ENCODE assay signal across 10 cellular contexts in genomic region chr7:78702770-78703169, GRCh38.
DNase-seq lines count a peak whose midpoint lies in the region; ATAC-seq and TF ChIP-seq lines count a peak whose summit lies in the region.
"Had no signal": no experiment of that assay in that cellular context is flagged by ENCODE, and none has a peak within 500 bp of the region (broad histone marks: within the 10 kb centered on the region; RNA-seq: fewer than 3 reads in every experiment).

No MANE protein-coding gene starts in this region.

- no peaks in the 10 kb centered on the region for H3K27me3 ChIP-seq in thoracic aorta (replicated peaks; ENCODE audit: insufficient read depth)
- H3K27me3 ChIP-seq: adrenal gland had no signal

- H3K9me3 Mint-ChIP-seq in effector memory CD8-positive, alpha-beta T cell: peaks cover 0 to 4% of the 10 kb centered on the region in 2 donors

- DNase-seq in amniotic stem cell (lab: John Stamatoyannopoulos, UW) (peak; percentile 91), foreskin melanocyte (peak; percentile 17), thoracic aorta (ENCODE audit: low spot score) (no peak), NCI-H2029 treated with DMSO at 0.1 percent for 48 hours (lab: John Stamatoyannopoulos, UW) (no peak), activated T-cell treated with anti-CD3 and anti-CD28 coated beads for 4 hours (no peak)
- no peak for DNase-seq in effector memory CD8-positive, alpha-beta T cell
- DNase-seq: adrenal gland had no signal

- no peaks in the 10 kb centered on the region for H3K36me3 Mint-ChIP-seq in effector memory CD8-positive, alpha-beta T cell (ENCODE audit: insufficient read depth)

- H3K36me3 ChIP-seq in HEK293 (ENCODE audit: control insufficient read depth in 2 of 2, insufficient read depth in 1 of 2, low read length in 2 of 2) (no peaks in the 10 kb centered on the region), thoracic aorta (no peaks in the 10 kb centered on the region)
- H3K36me3 ChIP-seq: adrenal gland had no signal

- ATAC-seq in thoracic aorta (ENCODE audit: insufficient number of reproducible peaks, low FRiP score, low read depth) (peak; percentile 99), GM18861 (IDR thresholded peaks at IDR 0.05; ENCODE audit: unreplicated experiment) (no peak)
- no peak for ATAC-seq in effector memory CD8-positive, alpha-beta T cell (replicated peaks)
- ATAC-seq: GM12878 had no signal

- H3K4me1 ChIP-seq in HEK293 (ENCODE audit: control insufficient read depth, insufficient read depth, low read length) (no peaks in the 10 kb centered on the region), thoracic aorta (ENCODE audit: control insufficient read depth in 1 of 2, low read depth in 2 of 2) (peaks cover 8 to 14% of the 10 kb centered on the region in 2 donors)
- H3K4me1 ChIP-seq: adrenal gland had no signal

- H3K27ac ChIP-seq in HEK293 (ENCODE audit: extremely low read depth, low read depth, low read length) (no peak overlapping the region), thoracic aorta (peak overlapping the region in 1 of 2 donors; percentile 42)
- H3K27ac ChIP-seq: adrenal gland had no signal

- CTCF ChIA-PET in HEK293 (lab: Yijun Ruan, JAX): no interaction called here

- TF ChIP-seq CTCF in HEK293 (tag by site-specific recombination; IDR thresholded peaks at IDR 0.05) (no peak), thoracic aorta (IDR thresholded peaks at IDR 0.05) (no peak)

- H3K9me3 ChIP-seq in HEK293 (ENCODE audit: control insufficient read depth, insufficient read depth, low read depth, low read length) (no peaks in the 10 kb centered on the region), thoracic aorta (no peaks in the 10 kb centered on the region)
- H3K9me3 ChIP-seq: adrenal gland had no signal

- H3K4me3 Mint-ChIP-seq in effector memory CD8-positive, alpha-beta T cell: no peak overlapping the region

- no peak overlapping the region for H3K27ac Mint-ChIP-seq in effector memory CD8-positive, alpha-beta T cell

- no peaks in the 10 kb centered on the region for H3K27me3 Mint-ChIP-seq in effector memory CD8-positive, alpha-beta T cell

- POLR2A ChIA-PET in HEK293 (lab: Yijun Ruan, JAX): no interaction called here

- H3K4me3 ChIP-seq in HEK293 (ENCODE audit: low read depth, low read length): no peak overlapping the region
- H3K4me3 ChIP-seq in thoracic aorta: no peak overlapping the region
- H3K4me3 ChIP-seq: adrenal gland, GM12878 had no signal

- H3K4me1 Mint-ChIP-seq in effector memory CD8-positive, alpha-beta T cell (ENCODE audit: low read depth in 2 of 2): no peaks in the 10 kb centered on the region

TF ChIP-seq in HEK293, 187 proteins besides CTCF, POLR2A, EP300 and RAD21:
- TF ChIP-seq ATF2 (tag by site-specific recombination; IDR thresholded peaks at IDR 0.05; ENCODE audit: low read depth): 0 out of 2 replicates have a peak, but pooled peaks have one; percentile 6
- no peak for TF ChIP-seq ZNF433 (tag by site-specific recombination; IDR thresholded peaks at IDR 0.05; ENCODE audit: low read depth)
- no peak for TF ChIP-seq SCRT1 (tag by site-specific recombination; IDR thresholded peaks at IDR 0.05; ENCODE audit: borderline replicate concordance)
- no peak for TF ChIP-seq KLF9 (tag by site-specific recombination; IDR thresholded peaks at IDR 0.05; ENCODE audit: low read depth)

Comparison
In these comparisons a context has a peak if more than half of its experiments do, and no peak if none do; other contexts are left out.
1. DNase-seq: peak in amniotic stem cell (single experiment) and foreskin melanocyte (single experiment); none in thoracic aorta (single experiment), NCI-H2029 treated with DMSO at 0.1 percent for 48 hours (single experiment), activated T-cell treated with anti-CD3 and anti-CD28 coated beads for 4 hours (single experiment) and effector memory CD8-positive, alpha-beta T cell (0 of 3).